In genomic region chr1:57474097-57474750, GRCh38 we compare ENCODE assay signal across 22 cellular contexts. TPM values are rescaled to one million over a fixed set of nuclear protein-coding genes. Genes with fewer than 3 reads are reported as not detected.
A peak's percentile ranks its signal among the peaks of the same experiment; 100 is the strongest.
DNase-seq lines count a peak whose midpoint lies in the region; ATAC-seq and TF ChIP-seq lines count a peak whose summit lies in the region.
"Had no signal": no experiment of that assay in that cellular context is flagged by ENCODE, and none has a peak within 500 bp of the region (broad histone marks: within the 10 kb centered on the region; RNA-seq: fewer than 3 reads in every experiment).

No MANE protein-coding gene starts in this region.

- no peak for TF ChIP-seq CTCF in fibroblast of villous mesenchyme (IDR thresholded peaks at IDR 0.05; ENCODE audit: insufficient read depth, low read depth, low read length)

- peak overlapping the region; percentile 31 for H3K4me3 ChIP-seq in ACC112 (ENCODE audit: low read depth, low read length)
- H3K4me3 ChIP-seq in fibroblast of villous mesenchyme (ENCODE audit: low read depth, low read length): no peak overlapping the region
- H3K4me3 ChIP-seq: ascending aorta, lower lobe of right lung had no signal

- TF ChIP-seq POLR2A in erythroblast (IDR thresholded peaks at IDR 0.05; ENCODE audit: low read length): no peak

- peaks cover 27% of the 10 kb centered on the region for H3K4me1 ChIP-seq in ACC112 (ENCODE audit: control insufficient read depth, insufficient read depth, low read length, unreplicated experiment)
- H3K4me1 ChIP-seq: ascending aorta, lower lobe of right lung had no signal

- no peaks in the 10 kb centered on the region for H3K36me3 ChIP-seq in ACC112 (ENCODE audit: insufficient read depth, low read length)
- H3K36me3 ChIP-seq: ascending aorta, lower lobe of right lung had no signal

- H3K79me2 ChIP-seq in ACC112 (ENCODE audit: control insufficient read depth, insufficient read depth, low read length, unreplicated experiment): no peaks in the 10 kb centered on the region

- peak overlapping the region; percentile 72 for H3K27ac ChIP-seq in ACC112 (ENCODE audit: low read depth, low read length)
- H3K27ac ChIP-seq: ascending aorta, C4-2B, lower lobe of right lung had no signal

- no peaks in the 10 kb centered on the region for H3K27me3 ChIP-seq in ACC112 (ENCODE audit: insufficient read depth, low read length)
- H3K27me3 ChIP-seq: ascending aorta had no signal

- no peak for ATAC-seq in HG03095 (IDR thresholded peaks at IDR 0.05; ENCODE audit: unreplicated experiment)
- ATAC-seq in HG03571 (IDR thresholded peaks at IDR 0.05; ENCODE audit: unreplicated experiment): no peak
- ATAC-seq: activated T-cell treated with anti-CD3 and anti-CD28 coated beads, Interleukin-2, amount 50 U/mL, for 4 hours; effector memory CD8-positive, alpha-beta T cell; lower lobe of right lung had no signal

- DNase-seq in HCEC 1CT (peak; percentile 81), astrocyte of the hippocampus (ENCODE audit: low read depth, low spot score) (peak; percentile 21), fibroblast of villous mesenchyme (ENCODE audit: low read depth) (peak; percentile 7), erythroblast (lab: John Stamatoyannopoulos, UW) (no peak)
- DNase-seq in activated effector memory CD4-positive, alpha-beta T cell treated with Interleukin-2 at 50 U/mL for 16 hours: no peak
- DNase-seq: activated CD4-positive, alpha-beta T cell treated with anti-CD3 and anti-CD28 coated beads for 1 hour; activated CD8-positive, alpha-beta memory T cell treated with anti-CD3 and anti-CD28 coated beads for 24 hours; activated naive CD4-positive, alpha-beta T cell treated with anti-CD3 and anti-CD28 coated beads, Interleukin-2, amount 10 ng/mL, durations not matched to agents 7 days and 5 days; activated T-cell treated with anti-CD3 and anti-CD28 coated beads, Interleukin-2, amount 50 U/mL, for 4 hours; DMS 273 treated with DMSO at 0.1 percent for 48 hours; effector memory CD8-positive, alpha-beta T cell; hippocampal formation; lower lobe of right lung; NCI-H1417 treated with DMSO at 0.1 percent for 48 hours; NCI-H526; stimulated activated CD4-positive, alpha-beta T cell treated with anti-CD3 and anti-CD28 coated beads, Interleukin-12 subunit alpha, Interleukin-12 subunit beta, amount 100 ng/mL, for 4 hours had no signal

- H2AFZ ChIP-seq in ACC112 (ENCODE audit: low read length, unreplicated experiment): peak overlapping the region; percentile 70

RNA-seq across cellular contexts. Expression of gene DAB1, which starts 50.4 kb away (rescaled TPM):
- total RNA-seq in fibroblast of villous mesenchyme: not detected in 2 replicates
- total RNA-seq: A172; activated T-cell treated with anti-CD3 and anti-CD28 coated beads, Interleukin-2, amount 50 U/mL, for 4 hours; ascending aorta had no signal

Comparison
In these comparisons a context has a peak if more than half of its experiments do, and no peak if none do; other contexts are left out.
1. DNase-seq: peak in HCEC 1CT (single experiment), astrocyte of the hippocampus (single experiment) and fibroblast of villous mesenchyme (single experiment); none in activated effector memory CD4-positive, alpha-beta T cell treated with Interleukin-2 at 50 U/mL for 16 hours (single experiment) and erythroblast (0 of 2).